21 cellular contexts compared by ENCODE assay signal in the genomic region with DNA sequence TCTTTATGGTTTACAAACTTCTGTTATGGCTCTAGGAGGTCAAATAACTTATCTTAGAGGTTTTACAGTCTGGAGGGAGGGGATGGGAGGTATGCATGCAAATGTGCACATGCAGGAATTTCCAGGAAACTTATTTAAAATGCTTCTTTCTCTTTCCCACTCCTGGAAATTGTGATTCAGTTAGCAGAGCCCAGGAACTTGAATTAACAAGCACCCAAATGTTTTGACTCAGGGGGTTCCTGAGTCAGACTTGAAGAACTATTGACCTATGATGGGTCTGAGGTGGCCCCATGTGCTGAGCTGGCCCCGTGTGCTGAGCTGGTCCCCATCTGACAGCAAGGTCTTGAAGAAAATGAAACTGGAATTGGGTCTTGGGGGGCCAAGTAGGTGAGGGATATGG.
DNase-seq lines count a peak whose midpoint lies in the region; ATAC-seq, FAIRE-seq and TF ChIP-seq lines count a peak whose summit lies in the region.
"Had no signal": no experiment of that assay in that cellular context is flagged by ENCODE, and none has a peak within 500 bp of the region (broad histone marks: within the 10 kb centered on the region; RNA-seq: fewer than 3 reads in every experiment).

No MANE protein-coding gene starts in this region.

- H3K27me3 ChIP-seq in astrocyte (ENCODE audit: insufficient read depth, low read length): no peaks in the 10 kb centered on the region
- no peaks in the 10 kb centered on the region for H3K27me3 ChIP-seq in foreskin keratinocyte
- H3K27me3 ChIP-seq in smooth muscle cell (ENCODE audit: low read depth): no peaks in the 10 kb centered on the region
- H3K27me3 ChIP-seq: MG63, SJCRH30 had no signal

- H3K9ac ChIP-seq in astrocyte (ENCODE audit: low read length) (no peak overlapping the region), smooth muscle cell (ENCODE audit: low read depth) (no peak overlapping the region)
- H3K9ac ChIP-seq: KMS-11 had no signal

- no peak overlapping the region for H2AFZ ChIP-seq in astrocyte (ENCODE audit: low read depth, low read length)
- no peak overlapping the region for H2AFZ ChIP-seq in smooth muscle cell (ENCODE audit: low read depth)

- DNase-seq in HCEC 1CT (peak; percentile 62), astrocyte (ENCODE audit: low read depth) (peak; percentile 79), foreskin keratinocyte (peak; percentile 58 to 77), smooth muscle cell (lab: John Stamatoyannopoulos, UW; ENCODE audit: unreplicated experiment) (no peak), head of caudate nucleus (no peak), osteocyte (ENCODE audit: extremely low spot score, unreplicated experiment) (no peak)
- DNase-seq in stimulated activated CD4-positive, alpha-beta T cell treated with anti-CD3 and anti-CD28 coated beads, Interleukin-2, amount 100 ng/mL, for 48 hours: no peak
- DNase-seq: CD4-positive, CD25-positive, alpha-beta regulatory T cell; GDM1; MG63; NCI-H1092 treated with DMSO at 0.1 percent for 48 hours; NCI-H2081 treated with DMSO at 0.1 percent for 48 hours; NCI-H510A treated with DMSO at 0.1 percent for 48 hours; NCI-H82; PC-3; SJCRH30 had no signal

- H3K4me1 ChIP-seq in astrocyte (ENCODE audit: insufficient read depth, low read length): peaks cover 19% of the 10 kb centered on the region
- peaks cover 26% of the 10 kb centered on the region for H3K4me1 ChIP-seq in foreskin keratinocyte
- H3K4me1 ChIP-seq in smooth muscle cell (ENCODE audit: low read depth): no peaks in the 10 kb centered on the region

- H3K4me1 Mint-ChIP-seq in astrocyte (ENCODE audit: low read depth, unreplicated experiment): peaks cover 55% of the 10 kb centered on the region
- H3K4me1 Mint-ChIP-seq in osteocyte (ENCODE audit: unreplicated experiment): peaks cover 35% of the 10 kb centered on the region
- H3K4me1 Mint-ChIP-seq: B cell; CD4-positive, CD25-positive, alpha-beta regulatory T cell had no signal

- peaks cover 5% of the 10 kb centered on the region for H3K9me3 Mint-ChIP-seq in astrocyte (ENCODE audit: unreplicated experiment)
- no peaks in the 10 kb centered on the region for H3K9me3 Mint-ChIP-seq in osteocyte (ENCODE audit: unreplicated experiment)

- H3K4me3 ChIP-seq in astrocyte (ENCODE audit: insufficient read depth, low read depth, low read length) (no peak overlapping the region), smooth muscle cell (no peak overlapping the region)
- H3K4me3 ChIP-seq: GM12878, MG63, SJCRH30 had no signal

- peaks cover 7% of the 10 kb centered on the region for H3F3A ChIP-seq in smooth muscle cell (ENCODE audit: low read depth)

- H3K27ac ChIP-seq in astrocyte (ENCODE audit: low read depth, low read length): peak overlapping the region; percentile 13
- peak overlapping the region; percentile 93 for H3K27ac ChIP-seq in foreskin keratinocyte
- no peak overlapping the region for H3K27ac ChIP-seq in smooth muscle cell (ENCODE audit: low read depth)
- H3K27ac ChIP-seq: KMS-11, SJCRH30 had no signal

- ATAC-seq in foreskin keratinocyte: no peak
- ATAC-seq: GM12878, HepG2, PC-3 had no signal

- intact Hi-C loops in head of caudate nucleus (cut with DNase I): no loop called here

- H3K27me3 Mint-ChIP-seq in astrocyte (ENCODE audit: low read depth, unreplicated experiment) (no peaks in the 10 kb centered on the region), osteocyte (ENCODE audit: unreplicated experiment) (no peaks in the 10 kb centered on the region)
- H3K27me3 Mint-ChIP-seq: B cell; CD4-positive, CD25-positive, alpha-beta regulatory T cell had no signal

- no peaks in the 10 kb centered on the region for H3K79me2 ChIP-seq in astrocyte (ENCODE audit: insufficient read depth, low read length)
- no peaks in the 10 kb centered on the region for H3K79me2 ChIP-seq in smooth muscle cell (ENCODE audit: low read depth)

- H3K9me3 ChIP-seq in astrocyte (ENCODE audit: insufficient read depth, low read depth, low read length) (no peaks in the 10 kb centered on the region), smooth muscle cell (replicated peaks; ENCODE audit: low read depth) (no peaks in the 10 kb centered on the region)
- H3K9me3 ChIP-seq: MG63, SJCRH30 had no signal

- WGBS in smooth muscle cell (ENCODE audit: low lambda C conversion rate): 72% methylated on average over 1 of the region's 1 CpG

- H3K36me3 ChIP-seq in astrocyte (ENCODE audit: insufficient read depth, low read length) (no peaks in the 10 kb centered on the region), smooth muscle cell (ENCODE audit: low read depth) (no peaks in the 10 kb centered on the region)
- H3K36me3 ChIP-seq: MG63, SJCRH30 had no signal

- H4K20me1 ChIP-seq in astrocyte (ENCODE audit: insufficient read depth, low read length) (no peaks in the 10 kb centered on the region), smooth muscle cell (ENCODE audit: low read depth) (no peaks in the 10 kb centered on the region)

- H3K27ac Mint-ChIP-seq in astrocyte (ENCODE audit: unreplicated experiment) (no peak overlapping the region), osteocyte (ENCODE audit: unreplicated experiment) (no peak overlapping the region)
- H3K27ac Mint-ChIP-seq: B cell; CD4-positive, CD25-positive, alpha-beta regulatory T cell had no signal

- H3K36me3 Mint-ChIP-seq in astrocyte (ENCODE audit: low read depth, unreplicated experiment) (no peaks in the 10 kb centered on the region), osteocyte (ENCODE audit: unreplicated experiment) (no peaks in the 10 kb centered on the region)
- H3K36me3 Mint-ChIP-seq: CD4-positive, CD25-positive, alpha-beta regulatory T cell had no signal

- FAIRE-seq in astrocyte (lab: Jason Lieb, UNC): no peak
- FAIRE-seq: GM12878, H1, HepG2 had no signal

- no peak for TF ChIP-seq CTCF in astrocyte (IDR thresholded peaks at IDR 0.05; ENCODE audit: insufficient read depth, low read depth, low read length)
- no peak for TF ChIP-seq CTCF in foreskin keratinocyte (conservative IDR thresholded peaks at IDR 0.05)
- TF ChIP-seq CTCF in smooth muscle cell (IDR thresholded peaks at IDR 0.05; ENCODE audit: borderline replicate concordance, insufficient read depth, poor library complexity, severe bottlenecking): no peak
- TF ChIP-seq CTCF in osteocyte (IDR thresholded peaks at IDR 0.05): no peak

- H3K4me3 Mint-ChIP-seq in astrocyte (ENCODE audit: unreplicated experiment) (no peak overlapping the region), osteocyte (ENCODE audit: unreplicated experiment) (no peak overlapping the region)
- H3K4me3 Mint-ChIP-seq: B cell; CD4-positive, CD25-positive, alpha-beta regulatory T cell had no signal

- H3K4me2 ChIP-seq in astrocyte (ENCODE audit: low read length): peak overlapping the region; percentile 20
- H3K4me2 ChIP-seq in smooth muscle cell: no peak overlapping the region
- H3K4me2 ChIP-seq: KMS-11 had no signal

Comparison
In these comparisons a context has a peak if more than half of its experiments do, and no peak if none do; other contexts are left out.
1. DNase-seq: peak in HCEC 1CT (single experiment), astrocyte (single experiment) and foreskin keratinocyte (2 of 2); none in smooth muscle cell (single experiment), head of caudate nucleus (0 of 42), osteocyte (single experiment) and stimulated activated CD4-positive, alpha-beta T cell treated with anti-CD3 and anti-CD28 coated beads, Interleukin-2, amount 100 ng/mL, for 48 hours (0 of 2).